Comparison of ENCODE assay signal across 4 cellular contexts in the genomic region with DNA sequence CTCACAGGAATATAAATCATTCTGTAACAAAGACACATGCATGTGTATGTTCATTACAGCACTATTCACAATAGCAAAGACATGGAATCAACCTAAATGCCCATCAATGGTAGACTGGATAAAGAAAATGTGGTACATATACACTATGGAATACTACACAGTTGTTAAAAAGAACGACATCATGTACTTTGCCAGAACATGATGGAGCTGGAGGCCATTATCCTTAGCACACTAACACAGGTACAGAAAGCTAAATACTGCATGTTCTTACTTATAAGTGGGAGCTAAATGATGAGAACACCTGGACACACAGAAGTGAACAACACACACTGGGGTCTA. TPM values are rescaled to one million over a fixed set of nuclear protein-coding genes. Genes with fewer than 3 reads are reported as not detected.
A peak's percentile ranks its signal among the peaks of the same experiment; 100 is the strongest.
DNase-seq lines count a peak whose midpoint lies in the region; FAIRE-seq and TF ChIP-seq lines count a peak whose summit lies in the region.
"Not testable (repeated sequence)": the region's sequence is repeated elsewhere in the genome, so short reads cannot be mapped to it uniquely, and the experiment has no call there.

No MANE protein-coding gene starts in this region.

- H3K4me1 Mint-ChIP-seq in astrocyte (ENCODE audit: low read depth, unreplicated experiment) = peaks cover 17% of the 10 kb centered on the region
- H3K4me1 Mint-ChIP-seq in progenitor cell of endocrine pancreas (ENCODE audit: low read depth) = not testable (repeated sequence)

- WGBS in mesenchymal stem cell = no CpG with 5 or more reads among the region's 1 CpG

- H3K4ac ChIP-seq in mesenchymal stem cell (ENCODE audit: low read depth in 1 of 2, low read length in 2 of 2) = not testable (repeated sequence)

- H2AFZ ChIP-seq in astrocyte (ENCODE audit: low read depth, low read length); mesenchymal stem cell (ENCODE audit: low read depth, low read length): not testable (repeated sequence)

- H3K23ac ChIP-seq in mesenchymal stem cell (ENCODE audit: low read length in 2 of 2) = not testable (repeated sequence)

- H3K9me3 ChIP-seq in HEK293 (ENCODE audit: control insufficient read depth, insufficient read depth, low read depth, low read length); astrocyte (ENCODE audit: insufficient read depth, low read depth, low read length): not testable (repeated sequence)
- peaks cover 22% of the 10 kb centered on the region for H3K9me3 ChIP-seq in mesenchymal stem cell (ENCODE audit: control insufficient read depth, low read length)

- H3K4me1 ChIP-seq in HEK293 (ENCODE audit: control insufficient read depth, insufficient read depth, low read length); astrocyte (ENCODE audit: insufficient read depth, low read length); mesenchymal stem cell (ENCODE audit: control insufficient read depth, insufficient read depth, low read depth, low read length): not testable (repeated sequence)

- not testable (repeated sequence) for H3K36me3 Mint-ChIP-seq in astrocyte (ENCODE audit: low read depth, unreplicated experiment); progenitor cell of endocrine pancreas (ENCODE audit: insufficient read depth)

- H2BK15ac ChIP-seq in mesenchymal stem cell (ENCODE audit: low read depth, poor library complexity, severe bottlenecking) = not testable (repeated sequence)

- H3K18ac ChIP-seq in mesenchymal stem cell (ENCODE audit: low read depth in 1 of 2, low read length in 2 of 2) = not testable (repeated sequence)

- peaks cover 21% of the 10 kb centered on the region for H3K9me3 Mint-ChIP-seq in astrocyte (ENCODE audit: unreplicated experiment)
- H3K9me3 Mint-ChIP-seq in progenitor cell of endocrine pancreas (ENCODE audit: low read depth) = peaks cover 10% of the 10 kb centered on the region

- H3K79me1 ChIP-seq in mesenchymal stem cell (replicated peaks; ENCODE audit: low read length, poor library complexity, severe bottlenecking) = not testable (repeated sequence)

- POLR2A ChIA-PET in HEK293 (lab: Yijun Ruan, JAX) = interaction anchor here (1.1 kb wide), 1 partner anchor 8 kb away, joined by 3 read pairs; a partner anchor contains a TSS

- not testable (repeated sequence) for H4K20me1 ChIP-seq in astrocyte (ENCODE audit: insufficient read depth, low read length)

- CTCF ChIA-PET in HEK293 (lab: Yijun Ruan, JAX) = interaction anchor here (0.6 kb wide), 1 partner anchor 304 kb away, joined by 3 read pairs; no protein-coding TSS in a partner anchor

- not testable (repeated sequence) for H3K36me3 ChIP-seq in HEK293 (ENCODE audit: control insufficient read depth in 2 of 2, insufficient read depth in 1 of 2, low read length in 2 of 2); astrocyte (ENCODE audit: insufficient read depth, low read length); mesenchymal stem cell (ENCODE audit: control insufficient read depth in 1 of 2, insufficient read depth in 2 of 2, low read depth in 1 of 2, low read length in 2 of 2)

- H3K9ac ChIP-seq in astrocyte (ENCODE audit: low read length); mesenchymal stem cell (ENCODE audit: low read length): not testable (repeated sequence)

- H2BK120ac ChIP-seq in mesenchymal stem cell (ENCODE audit: low read depth, low read length) = not testable (repeated sequence)

- FAIRE-seq in astrocyte (lab: Jason Lieb, UNC) = not testable (repeated sequence)

- H3K27me3 ChIP-seq in astrocyte (ENCODE audit: insufficient read depth, low read length); mesenchymal stem cell (ENCODE audit: control insufficient read depth in 1 of 2, insufficient read depth in 1 of 2, low read length in 2 of 2): not testable (repeated sequence)

- DNase-seq in astrocyte (ENCODE audit: low read depth); mesenchymal stem cell; progenitor cell of endocrine pancreas (ENCODE audit: low spot score, unreplicated experiment): not testable (repeated sequence)

- H4K8ac ChIP-seq in mesenchymal stem cell (ENCODE audit: low read length) = not testable (repeated sequence)

- peak overlapping the region; percentile 3 for H3K27ac Mint-ChIP-seq in astrocyte (ENCODE audit: unreplicated experiment)
- H3K27ac Mint-ChIP-seq in progenitor cell of endocrine pancreas = peak overlapping the region; percentile 31

- not testable (repeated sequence) for H4K91ac ChIP-seq in mesenchymal stem cell (ENCODE audit: low read length)

- H3K27ac ChIP-seq in HEK293 (ENCODE audit: extremely low read depth, low read depth, low read length); astrocyte (ENCODE audit: low read depth, low read length): not testable (repeated sequence)
- H3K27ac ChIP-seq in mesenchymal stem cell (ENCODE audit: low read length, poor library complexity, severe bottlenecking) = peak overlapping the region; percentile 60

- not testable (repeated sequence) for H2AK5ac ChIP-seq in mesenchymal stem cell (ENCODE audit: low read length, severe bottlenecking)

- not testable (repeated sequence) for H3K79me2 ChIP-seq in astrocyte (ENCODE audit: insufficient read depth, low read length)

- not testable (repeated sequence) for H3K4me3 ChIP-seq in HEK293 (ENCODE audit: low read depth, low read length); astrocyte (ENCODE audit: insufficient read depth, low read depth, low read length); mesenchymal stem cell (ENCODE audit: insufficient read depth in 1 of 2, low read depth in 1 of 2, low read length in 2 of 2)

- H3K14ac ChIP-seq in mesenchymal stem cell (ENCODE audit: low read length in 2 of 2) = not testable (repeated sequence)

- H2BK5ac ChIP-seq in mesenchymal stem cell (ENCODE audit: low read depth, low read length, poor library complexity, severe bottlenecking) = not testable (repeated sequence)

- H3K4me3 Mint-ChIP-seq in astrocyte (ENCODE audit: unreplicated experiment); progenitor cell of endocrine pancreas (ENCODE audit: low read depth): not testable (repeated sequence)

- not testable (repeated sequence) for H3K4me2 ChIP-seq in astrocyte (ENCODE audit: low read length); mesenchymal stem cell (ENCODE audit: low read length, poor library complexity, severe bottlenecking)

- not testable (repeated sequence) for H3K27me3 Mint-ChIP-seq in astrocyte (ENCODE audit: low read depth, unreplicated experiment); progenitor cell of endocrine pancreas

- TF ChIP-seq CTCF in HEK293 (tag by site-specific recombination; IDR thresholded peaks at IDR 0.05); astrocyte (IDR thresholded peaks at IDR 0.05; ENCODE audit: insufficient read depth, low read depth, low read length); progenitor cell of endocrine pancreas (IDR thresholded peaks at IDR 0.05; ENCODE audit: unreplicated experiment): not testable (repeated sequence)

- H2BK12ac ChIP-seq in mesenchymal stem cell (ENCODE audit: low read length in 2 of 2) = not testable (repeated sequence)

TF ChIP-seq in HEK293, 187 proteins besides CTCF, POLR2A, EP300 and RAD21:
- TF ChIP-seq ZNF146 (tag by site-specific recombination; IDR thresholded peaks at IDR 0.05) = peak; percentile 31; the same call in 1 of the 2 replicates

RNA-seq across cellular contexts. Expression of a gene that starts 7.6 kb away (rescaled TPM):
- total RNA-seq in astrocyte (1.6 and 2.6 TPM in 2 replicates), progenitor cell of endocrine pancreas (5.0 and 5.4 TPM in 2 replicates)
- 0.72 TPM for polyA plus RNA-seq in mesenchymal stem cell (2013, experiment 1 of 2)
- polyA plus RNA-seq in mesenchymal stem cell (2013, experiment 2 of 2) = 0.67 TPM

RNA-seq across cellular contexts. Expression of a gene that starts 8.0 kb away (rescaled TPM):
- total RNA-seq in astrocyte (27.3 and 28.5 TPM in 2 replicates), progenitor cell of endocrine pancreas (37.1 and 37.6 TPM in 2 replicates)
- polyA plus RNA-seq in mesenchymal stem cell (2013, experiment 1 of 2) = 34.4 TPM
- 34.0 TPM for polyA plus RNA-seq in mesenchymal stem cell (2013, experiment 2 of 2)
